ENCODE assay signal across 9 cellular contexts in the genomic region with DNA sequence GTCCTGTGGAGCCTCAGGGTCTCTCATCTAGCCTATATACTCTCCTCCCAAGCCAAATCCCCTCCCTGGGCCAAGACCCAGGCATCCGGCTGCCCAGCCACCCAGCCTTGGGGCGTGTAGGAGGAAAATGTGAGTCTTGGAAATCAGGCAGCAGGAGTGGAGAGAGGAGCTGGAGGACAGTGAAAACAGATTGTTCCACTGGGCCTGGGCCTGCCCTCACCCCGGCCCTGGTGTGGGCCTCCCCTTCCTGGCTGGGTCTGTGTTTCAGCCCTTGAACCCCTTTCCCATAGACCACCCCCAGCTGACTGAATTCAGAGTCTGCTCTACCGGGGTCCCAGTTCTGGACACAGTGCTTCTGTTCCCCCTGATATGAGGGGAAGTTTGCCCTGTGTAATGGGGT. TPM values are rescaled to one million over a fixed set of nuclear protein-coding genes. Genes with fewer than 3 reads are reported as not detected.
DNase-seq lines count a peak whose midpoint lies in the region; ATAC-seq and TF ChIP-seq lines count a peak whose summit lies in the region.
"Had no signal": no experiment of that assay in that cellular context is flagged by ENCODE, and none has a peak within 500 bp of the region (broad histone marks: within the 10 kb centered on the region; RNA-seq: fewer than 3 reads in every experiment).

No MANE protein-coding gene starts in this region.

- H3K4me3 Mint-ChIP-seq in activated naive CD4-positive, alpha-beta T cell treated with anti-CD3 and anti-CD28 coated beads, Interleukin-2, amount 10 ng/mL, durations not matched to agents 7 days and 5 days: peak overlapping the region; percentile 74
- peak overlapping the region in 6 of 8 donors; percentile 70 to 90 (median 76) for H3K4me3 Mint-ChIP-seq in naive B cell

- peak overlapping the region; percentile 92 for H3K27ac Mint-ChIP-seq in activated naive CD4-positive, alpha-beta T cell treated with anti-CD3 and anti-CD28 coated beads, Interleukin-2, amount 10 ng/mL, durations not matched to agents 7 days and 5 days
- H3K27ac Mint-ChIP-seq in naive B cell: peak overlapping the region; percentile 69 to 89 (median 81)

- peaks cover 7 to 12% of the 10 kb centered on the region in 2 donors for H3K4me1 ChIP-seq in uterus

- intact Hi-C loops in uterus (cut with DNase I; ENCODE audit: low total_unique reads): no loop called here

- no peaks in the 10 kb centered on the region for H3K27me3 ChIP-seq in uterus

- H3K27me3 Mint-ChIP-seq in activated naive CD4-positive, alpha-beta T cell treated with anti-CD3 and anti-CD28 coated beads, Interleukin-2, amount 10 ng/mL, durations not matched to agents 7 days and 5 days: no peaks in the 10 kb centered on the region
- H3K27me3 Mint-ChIP-seq in naive B cell: no peaks in the 10 kb centered on the region

- CTCF ChIA-PET in activated naive CD4-positive, alpha-beta T cell treated with anti-CD3 and anti-CD28 coated beads, Interleukin-2, amount 10 ng/mL, durations not matched to agents 7 days and 5 days (lab: Charles Lee): interaction anchor here (0.6 to 11.7 kb wide), 6 partner anchors 11 to 690 kb away, joined by 3 to 204 read pairs (median 4); no protein-coding TSS in a partner anchor

- peaks cover 50% of the 10 kb centered on the region for H3K36me3 Mint-ChIP-seq in activated naive CD4-positive, alpha-beta T cell treated with anti-CD3 and anti-CD28 coated beads, Interleukin-2, amount 10 ng/mL, durations not matched to agents 7 days and 5 days
- no peaks in the 10 kb centered on the region for H3K36me3 Mint-ChIP-seq in naive B cell

- peaks cover 66% of the 10 kb centered on the region for H3K4me1 Mint-ChIP-seq in activated naive CD4-positive, alpha-beta T cell treated with anti-CD3 and anti-CD28 coated beads, Interleukin-2, amount 10 ng/mL, durations not matched to agents 7 days and 5 days
- H3K4me1 Mint-ChIP-seq in naive B cell: peaks cover 52 to 76% (median 59%) of the 10 kb centered on the region in 3 donors

- TF ChIP-seq CTCF in coronary artery (IDR thresholded peaks at IDR 0.05) (no peak), uterus (IDR thresholded peaks at IDR 0.05) (no peak)

- H3K9me3 ChIP-seq in uterus: no peaks in the 10 kb centered on the region

- no peak for DNase-seq in activated naive CD4-positive, alpha-beta T cell treated with anti-CD3 and anti-CD28 coated beads, Interleukin-2, amount 10 ng/mL, durations not matched to agents 7 days and 5 days
- DNase-seq in activated naive CD4-positive, alpha-beta T cell treated with anti-CD3 and anti-CD28 coated beads, Interleukin-2, amount 50 U/mL, for 16 hours: no peak
- DNase-seq in coronary artery (ENCODE audit: low spot score) (no peak), naive B cell (no peak), uterus (no peak), AG08395 (ENCODE audit: low spot score) (no peak), erythroblast (lab: John Stamatoyannopoulos, UW) (no peak)
- no peak for DNase-seq in central memory CD4-positive, alpha-beta T cell

- no peaks in the 10 kb centered on the region for H3K9me3 Mint-ChIP-seq in activated naive CD4-positive, alpha-beta T cell treated with anti-CD3 and anti-CD28 coated beads, Interleukin-2, amount 10 ng/mL, durations not matched to agents 7 days and 5 days
- no peaks in the 10 kb centered on the region for H3K9me3 Mint-ChIP-seq in naive B cell

- H3K4me3 ChIP-seq in coronary artery: peak overlapping the region; percentile 93
- peak overlapping the region in 1 of 2 donors; percentile 7 for H3K4me3 ChIP-seq in uterus

- H3K27ac ChIP-seq in coronary artery: peak overlapping the region; percentile 35 to 85
- H3K27ac ChIP-seq in uterus: peak overlapping the region; percentile 94 to 97

- ATAC-seq in naive B cell (ENCODE audit: low read depth in 2 of 2): no peak

- no peak for TF ChIP-seq POLR2A in uterus (IDR thresholded peaks at IDR 0.05)
- no peak for TF ChIP-seq POLR2A in erythroblast (IDR thresholded peaks at IDR 0.05; ENCODE audit: low read length)

- no peaks in the 10 kb centered on the region for H3K36me3 ChIP-seq in uterus

RNA-seq across cellular contexts. Expression of a gene that starts 6.7 kb away (rescaled TPM):
- polyA plus RNA-seq in naive B cell (ENCODE audit: low read depth in 6 of 6): 1 to 10 TPM in 5 of 6 donors, not detected in 1; 1.7 to 4.6 (median 2.3) TPM
- total RNA-seq in uterus: 100 to 1,000 TPM in 2 of 4 donors, 10 to 100 TPM in 2; 69.7 to 223 (median 99.4) TPM

RNA-seq across cellular contexts. Expression of a gene that starts 27.8 kb away (rescaled TPM):
- 10 to 100 TPM in 3 of 6 donors, 1 to 10 TPM in 3; 6.1 to 18.2 (median 10.5) TPM for polyA plus RNA-seq in naive B cell (ENCODE audit: low read depth in 6 of 6)
- 10 to 100 TPM in 1 of 4 donors, 1 to 10 TPM in 1, under 1 TPM in 2; 0.26 to 16.9 (median 3.2) TPM for total RNA-seq in uterus

RNA-seq across cellular contexts. Expression of a gene that starts 48.1 kb away (rescaled TPM):
- not detected for polyA plus RNA-seq in naive B cell (ENCODE audit: low read depth in 6 of 6)
- total RNA-seq in uterus: under 1 TPM in 2 of 4 donors, not detected in 2; 0.21 to 0.27 TPM
- total RNA-seq: NCI-H460 had no signal
